In the genomic region with DNA sequence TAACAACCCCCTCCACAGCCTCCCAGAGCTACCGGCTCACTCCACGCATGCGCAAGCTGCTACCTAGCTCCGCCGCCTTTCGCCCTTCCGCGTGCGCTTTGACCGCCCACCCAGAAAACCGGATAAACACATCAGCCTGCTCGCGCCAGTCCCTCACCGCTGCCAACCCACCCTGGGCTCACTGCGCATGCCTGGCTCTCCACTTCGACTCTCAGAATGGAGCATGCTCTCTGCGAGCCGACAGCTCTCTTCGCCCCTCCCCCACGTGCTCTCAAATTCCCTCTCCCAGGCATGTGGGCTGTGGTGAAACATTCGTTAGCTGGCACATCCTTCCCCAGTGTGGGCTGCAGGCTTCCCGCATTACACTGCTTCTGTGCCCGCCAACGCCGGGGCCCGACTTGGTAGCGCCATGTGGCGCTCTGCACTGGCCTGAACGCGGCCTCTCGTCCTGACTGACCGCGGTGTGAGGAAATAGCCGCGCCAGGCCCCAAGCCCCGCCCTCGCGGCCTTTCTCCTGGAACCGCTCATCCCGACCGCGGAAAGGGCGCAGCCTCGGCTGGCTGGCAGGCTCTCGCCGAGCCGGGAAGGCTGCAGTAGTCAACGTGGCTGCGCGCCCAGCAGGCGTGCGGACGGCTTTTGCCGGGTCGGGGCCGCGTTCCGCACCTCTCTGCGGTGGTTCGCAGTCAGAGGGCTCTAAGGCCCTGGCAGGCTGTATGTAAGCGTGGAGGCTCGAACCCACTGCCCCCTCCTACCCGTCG, we compare ENCODE assay signal across 8 cellular contexts. TPM values are rescaled to one million over a fixed set of nuclear protein-coding genes. Genes with fewer than 3 reads are reported as not detected.
A peak's percentile ranks its signal among the peaks of the same experiment; 100 is the strongest.
DNase-seq lines count a peak whose midpoint lies in the region; ATAC-seq and TF ChIP-seq lines count a peak whose summit lies in the region.

No MANE protein-coding gene starts in this region.

- ATAC-seq in GM19372 (IDR thresholded peaks at IDR 0.05; ENCODE audit: low read depth, unreplicated experiment) (peak; percentile 62), HG03521 (IDR thresholded peaks at IDR 0.05; ENCODE audit: unreplicated experiment) (peak; percentile 61), left lobe of liver (peak; percentile 77)

- peak; percentile 97 for DNase-seq in NCI-H69 (lab: John Stamatoyannopoulos, UW)
- DNase-seq in activated CD4-positive, alpha-beta T cell treated with anti-CD3 and anti-CD28 coated beads, Interleukin-2, amount 50 U/mL, for 1 hour = peak; percentile 98
- DNase-seq in dedifferentiated amniotic fluid mesenchymal stem cell (ENCODE audit: extremely low spot score) = peak; percentile 100
- peak; percentile 99 for DNase-seq in left lobe of liver (ENCODE audit: low spot score)
- DNase-seq in stimulated activated CD4-positive, alpha-beta T cell treated with anti-CD3 and anti-CD28 coated beads, Interleukin-2, amount 100 ng/mL, for 24 hours = peak; percentile 100

- TF ChIP-seq CTCF in C4-2B (conservative IDR thresholded peaks at IDR 0.05) = no peak

- H3K27ac ChIP-seq in C4-2B = peak overlapping the region; percentile 94

RNA-seq across cellular contexts. Expression of gene MSL2, which starts 0.4 kb away (rescaled TPM):
- total RNA-seq in left lobe of liver = 14.5 TPM

RNA-seq across cellular contexts. Expression of gene PCCB, which starts 53.6 kb away (rescaled TPM):
- 122 TPM for total RNA-seq in left lobe of liver

Comparison
In these comparisons a context has a peak if more than half of its experiments do, and no peak if none do; other contexts are left out.
1. Peak in every context shown above with its lines: DNase-seq, ATAC-seq and H3K27ac ChIP-seq.